ENCODE assay signal across 1 cellular context in genomic region chr7:131011976-131012375, GRCh38.
TF ChIP-seq lines count a peak whose summit lies in the region.

No MANE protein-coding gene starts in this region.

TF ChIP-seq in liver, 16 proteins besides CTCF, POLR2A, EP300 and RAD21 (continued from another document):
- TF ChIP-seq ATF3 (IDR thresholded peaks at IDR 0.05) (no peak), REST (IDR thresholded peaks at IDR 0.05) (no peak), HNF4A (conservative IDR thresholded peaks at IDR 0.05) (peak; percentile 30 to 51), SP1 (IDR thresholded peaks at IDR 0.05) (peak; percentile 49)
